Comparison of ENCODE assay signal across 8 cellular contexts in genomic region chr2:109614715-109615636, GRCh38. TPM values are rescaled to one million over a fixed set of nuclear protein-coding genes. Genes with fewer than 3 reads are reported as not detected.
DNase-seq lines count a peak whose midpoint lies in the region; ATAC-seq, FAIRE-seq and TF ChIP-seq lines count a peak whose summit lies in the region.

No MANE protein-coding gene starts in this region.

- H3K4me1 ChIP-seq in esophagus squamous epithelium (peaks cover 4 to 80% (median 15%) of the 10 kb centered on the region in 3 donors), neuron (ENCODE audit: insufficient read depth, low read length) (peaks cover 28% of the 10 kb centered on the region)

- intact Hi-C loops in Calu3 (cut with micrococcal nuclease; ENCODE audit: unreplicated experiment): loop anchor here (5.0 kb wide), 2 partner anchors 47 to 102 kb away; no protein-coding TSS in a partner anchor
- intact Hi-C loops in esophagus squamous epithelium (cut with DNase I): loop anchor here (10.0 kb wide), 1 partner anchor 90 kb away; no protein-coding TSS in a partner anchor

- CTCF ChIA-PET in Calu3 (lab: Charles Lee): interaction anchor here (0.6 to 2.2 kb wide), 7 partner anchors 8 to 490 kb away, joined by 3 to 5 read pairs (median 3); no protein-coding TSS in a partner anchor

- 0 to 20% methylated on average over 1 to 8 of the region's 90 CpGs for WGBS in esophagus squamous epithelium, 2 donors

- peak overlapping the region; percentile 80 for H2AFZ ChIP-seq in neuron (ENCODE audit: low read depth, low read length)

- TF ChIP-seq CTCF in Calu3 (IDR thresholded peaks at IDR 0.05; ENCODE audit: unreplicated experiment) (no peak), esophagus squamous epithelium (IDR thresholded peaks at IDR 0.05) (no peak)

- no peaks in the 10 kb centered on the region for H3K9me3 ChIP-seq in esophagus squamous epithelium
- H3K9me3 ChIP-seq in neuron (ENCODE audit: low read length): peaks cover 2% of the 10 kb centered on the region

- peak; percentile 42 for DNase-seq in Calu3
- peak; percentile 37 for DNase-seq in NCI-H69 (lab: John Stamatoyannopoulos, UW)
- DNase-seq in esophagus squamous epithelium (lab: John Stamatoyannopoulos, UW): no peak
- no peak for DNase-seq in NCI-H187 treated with DMSO at 0.1 percent for 48 hours (lab: John Stamatoyannopoulos, UW)
- DNase-seq in GM19239 (ENCODE audit: insufficient read length, low spot score): no peak
- DNase-seq in NK-92 (lab: John Stamatoyannopoulos, UW; ENCODE audit: unreplicated experiment): no peak

- peak overlapping the region; percentile 73 for H3K4me3 Mint-ChIP-seq in Calu3 (ENCODE audit: low read depth, unreplicated experiment)

- peaks cover 47% of the 10 kb centered on the region for H3K36me3 Mint-ChIP-seq in Calu3 (ENCODE audit: insufficient read depth, unreplicated experiment)

- no peak for ATAC-seq in GM21717 (IDR thresholded peaks at IDR 0.05; ENCODE audit: unreplicated experiment)

- no peaks in the 10 kb centered on the region for H3K27me3 Mint-ChIP-seq in Calu3 (ENCODE audit: unreplicated experiment)

- TF ChIP-seq POLR2A in esophagus squamous epithelium (IDR thresholded peaks at IDR 0.05): no peak

- FAIRE-seq in GM19239 (lab: Jason Lieb, UNC): no peak

- no peaks in the 10 kb centered on the region for H3K9me3 Mint-ChIP-seq in Calu3 (ENCODE audit: low read depth, unreplicated experiment)

- H3K27me3 ChIP-seq in esophagus squamous epithelium (peaks cover 0 to 23% (median 0%) of the 10 kb centered on the region in 4 donors), neuron (ENCODE audit: insufficient read depth, low read length) (no peaks in the 10 kb centered on the region)

- BruUV-seq in Calu3 (replicated peaks; lab: Mats Ljungman, UMichigan): no TSS peak

- peaks cover 0 to 13% (median 0%) of the 10 kb centered on the region in 3 donors for H3K36me3 ChIP-seq in esophagus squamous epithelium
- no peaks in the 10 kb centered on the region for H3K36me3 ChIP-seq in neuron (ENCODE audit: insufficient read depth, low read length)

- H3K4me1 Mint-ChIP-seq in Calu3 (ENCODE audit: low read depth, unreplicated experiment): no peaks in the 10 kb centered on the region

- peak overlapping the region; percentile 67 to 90 (median 82) for H3K4me3 ChIP-seq in esophagus squamous epithelium
- peak overlapping the region; percentile 96 for H3K4me3 ChIP-seq in neuron (ENCODE audit: low read length)

- H3K27ac Mint-ChIP-seq in Calu3 (ENCODE audit: unreplicated experiment): peak overlapping the region; percentile 81

- peak overlapping the region; percentile 97 to 100 (median 100) for H3K27ac ChIP-seq in esophagus squamous epithelium

RNA-seq across cellular contexts. Expression of gene SOWAHC, which starts 0.8 kb away (rescaled TPM):
- total RNA-seq in Calu3 (2022): 18.9 and 19.1 TPM in 2 replicates
- 10 to 100 TPM; 47.9 to 87.9 (median 69.7) TPM for total RNA-seq in esophagus squamous epithelium

RNA-seq across cellular contexts. Expression of gene SEPTIN10, which starts 1.2 kb away (rescaled TPM):
- total RNA-seq in Calu3 (2022) (64.3 and 72.2 TPM in 2 replicates), esophagus squamous epithelium (100 to 1,000 TPM in 1 of 4 donors, 10 to 100 TPM in 3; 83.6 to 132 (median 86.4) TPM)

Comparison
In these comparisons a context has a peak if more than half of its experiments do, and no peak if none do; other contexts are left out.
1. DNase-seq: peak in Calu3 (single experiment) and NCI-H69 (single experiment); none in esophagus squamous epithelium (single experiment), NCI-H187 treated with DMSO at 0.1 percent for 48 hours (single experiment), GM19239 (single experiment) and NK-92 (single experiment).